Comparison of ENCODE assay signal across 20 cellular contexts in genomic region chr5:151717390-151717789, GRCh38. TPM values are rescaled to one million over a fixed set of nuclear protein-coding genes. Genes with fewer than 3 reads are reported as not detected.
A peak's percentile ranks its signal among the peaks of the same experiment; 100 is the strongest.
DNase-seq lines count a peak whose midpoint lies in the region; ATAC-seq and TF ChIP-seq lines count a peak whose summit lies in the region.
"Had no signal": no experiment of that assay in that cellular context is flagged by ENCODE, and none has a peak within 500 bp of the region (broad histone marks: within the 10 kb centered on the region; RNA-seq: fewer than 3 reads in every experiment).

No MANE protein-coding gene starts in this region.

- TF ChIP-seq POLR2A in gastroesophageal sphincter (IDR thresholded peaks at IDR 0.05): no peak

- no CpG with 5 or more reads among the region's 3 CpGs for WGBS in mesendoderm (ENCODE audit: extremely low coverage, insufficient coverage, low lambda C conversion rate)
- 56 to 71% methylated on average over 1 to 2 of the region's 3 CpGs for WGBS in gastroesophageal sphincter (ENCODE audit: low coverage in 1 of 2), 2 donors

- no peak overlapping the region for H3K18ac ChIP-seq in mesendoderm (ENCODE audit: low read length)

- no peak for TF ChIP-seq EP300 in gastroesophageal sphincter (IDR thresholded peaks at IDR 0.05)

- H3K27ac ChIP-seq in brain microvascular endothelial cell (peak overlapping the region; percentile 76), mesendoderm (ENCODE audit: low read depth, low read length) (no peak overlapping the region), gastroesophageal sphincter (no peak overlapping the region)

- peaks cover 0 to 14% of the 10 kb centered on the region in 2 donors for H3K27me3 Mint-ChIP-seq in stimulated activated naive B cell treated with anti-CD40 and anti-IgM and Interleukin-4, amounts not matched to agents 10 μg/mL and 1 μg/mL and 100 μg/mL, for 72 hours

- peak overlapping the region; percentile 4 for H3K27ac Mint-ChIP-seq in stimulated activated naive B cell treated with anti-CD40 and anti-IgM and Interleukin-4, amounts not matched to agents 10 μg/mL and 1 μg/mL and 100 μg/mL, for 72 hours
- H3K27ac Mint-ChIP-seq: activated CD4-positive, alpha-beta T cell treated with anti-CD3 and anti-CD28 coated beads for 36 hours; activated naive CD8-positive, alpha-beta T cell; progenitor cell of endocrine pancreas; T-cell had no signal

- no peaks in the 10 kb centered on the region for H3K79me2 ChIP-seq in mesendoderm (ENCODE audit: control insufficient read depth, insufficient read depth, low read length)

- H4K5ac ChIP-seq in mesendoderm (ENCODE audit: low read length): no peak overlapping the region

- no peak for TF ChIP-seq CTCF in brain microvascular endothelial cell (IDR thresholded peaks at IDR 0.05; ENCODE audit: low read depth, low read length, missing control alignments)
- TF ChIP-seq CTCF in gastroesophageal sphincter (IDR thresholded peaks at IDR 0.05): no peak

- DNase-seq in GM03348 (ENCODE audit: low spot score) (peak; percentile 45), brain microvascular endothelial cell (no peak), mesendoderm (no peak), NCI-H1105 (lab: John Stamatoyannopoulos, UW) (no peak)
- DNase-seq in stimulated activated naive B cell treated with anti-CD40 and anti-IgM and Interleukin-4, amounts not matched to agents 10 μg/mL and 1 μg/mL and 100 μg/mL, for 72 hours: no peak
- DNase-seq in stimulated activated naive CD4-positive, alpha-beta T cell treated with Interleukin-2 at 50 U/mL for 16 hours (lab: John Stamatoyannopoulos, UW): no peak
- DNase-seq: activated CD4-positive, alpha-beta T cell treated with anti-CD3 and anti-CD28 coated beads for 36 hours; cortex of kidney; hippocampal formation; KBM-7; MV-4-11; NCI-H1694 treated with DMSO at 0.1 percent for 48 hours; SHP77; stimulated activated CD4-positive, alpha-beta T cell treated with anti-CD3 and anti-CD28 coated beads, Interleukin-4, amount 100 ng/mL, for 4 hours; T-cell had no signal

- H3K56ac ChIP-seq in mesendoderm (ENCODE audit: low read length): peak overlapping the region; percentile 73

- H2AK5ac ChIP-seq in mesendoderm (ENCODE audit: low read length): peak overlapping the region; percentile 68

- H3K4me1 ChIP-seq in mesendoderm (ENCODE audit: control insufficient read depth, low read depth, low read length) (peaks cover 10% of the 10 kb centered on the region), gastroesophageal sphincter (peaks cover 0 to 28% (median 11%) of the 10 kb centered on the region in 3 donors)

- in situ Hi-C loops in brain microvascular endothelial cell (cut with HindIII; ENCODE audit: low pct_ligation_motif_present, low sequenced_read_pairs): no loop called here

- no peak overlapping the region for H3K4me3 ChIP-seq in brain microvascular endothelial cell (ENCODE audit: low read depth, low read length)
- no peak overlapping the region for H3K4me3 ChIP-seq in mesendoderm (ENCODE audit: low read length)
- H3K4me3 ChIP-seq in gastroesophageal sphincter: no peak overlapping the region
- H3K4me3 ChIP-seq: lung had no signal

- H3K9me3 Mint-ChIP-seq in stimulated activated naive B cell treated with anti-CD40 and anti-IgM and Interleukin-4, amounts not matched to agents 10 μg/mL and 1 μg/mL and 100 μg/mL, for 72 hours: peaks cover 1 to 2% of the 10 kb centered on the region in 2 donors

- no peak overlapping the region for H2BK15ac ChIP-seq in mesendoderm (replicated peaks; ENCODE audit: low read depth)

- no peak overlapping the region for H3K4ac ChIP-seq in mesendoderm (ENCODE audit: low read depth, low read length)

- no peak overlapping the region for H3K23ac ChIP-seq in mesendoderm (ENCODE audit: low read length)

- peaks cover 2 to 7% of the 10 kb centered on the region in 2 donors for H3K36me3 Mint-ChIP-seq in stimulated activated naive B cell treated with anti-CD40 and anti-IgM and Interleukin-4, amounts not matched to agents 10 μg/mL and 1 μg/mL and 100 μg/mL, for 72 hours

- H2BK120ac ChIP-seq in mesendoderm (ENCODE audit: low read depth, low read length): no peak overlapping the region

- no peak overlapping the region for H3K9ac ChIP-seq in mesendoderm (ENCODE audit: low read length)

- H3K4me2 ChIP-seq in mesendoderm (ENCODE audit: low read length): no peak overlapping the region

- no peak for ATAC-seq in stimulated activated naive B cell treated with anti-CD40 and anti-IgM and Interleukin-4, amounts not matched to agents 10 μg/mL and 1 μg/mL and 100 μg/mL, for 72 hours (replicated peaks)
- ATAC-seq in gastroesophageal sphincter (no peak), HG02852 (IDR thresholded peaks at IDR 0.05; ENCODE audit: unreplicated experiment) (no peak)
- ATAC-seq: activated CD4-positive, alpha-beta T cell treated with anti-CD3 and anti-CD28 coated beads for 36 hours; T-cell had no signal

- H3K27me3 ChIP-seq in brain microvascular endothelial cell (replicated peaks) (no peaks in the 10 kb centered on the region), mesendoderm (ENCODE audit: insufficient read depth, low read length, poor library complexity) (no peaks in the 10 kb centered on the region), gastroesophageal sphincter (no peaks in the 10 kb centered on the region)

- peaks cover 20 to 29% of the 10 kb centered on the region in 2 donors for H3K4me1 Mint-ChIP-seq in stimulated activated naive B cell treated with anti-CD40 and anti-IgM and Interleukin-4, amounts not matched to agents 10 μg/mL and 1 μg/mL and 100 μg/mL, for 72 hours

- H3K4me3 Mint-ChIP-seq in stimulated activated naive B cell treated with anti-CD40 and anti-IgM and Interleukin-4, amounts not matched to agents 10 μg/mL and 1 μg/mL and 100 μg/mL, for 72 hours: no peak overlapping the region
- H3K4me3 Mint-ChIP-seq: activated CD4-positive, alpha-beta T cell treated with anti-CD3 and anti-CD28 coated beads for 36 hours; activated naive CD8-positive, alpha-beta T cell; T-cell had no signal

- H3K79me1 ChIP-seq in mesendoderm (ENCODE audit: low read length): no peaks in the 10 kb centered on the region

- no peaks in the 10 kb centered on the region for H3K36me3 ChIP-seq in brain microvascular endothelial cell (replicated peaks)
- no peaks in the 10 kb centered on the region for H3K36me3 ChIP-seq in mesendoderm (ENCODE audit: control insufficient read depth, insufficient read depth, low read length)
- no peaks in the 10 kb centered on the region for H3K36me3 ChIP-seq in gastroesophageal sphincter

- no peak overlapping the region for H4K8ac ChIP-seq in mesendoderm (ENCODE audit: low read depth, low read length)

- H3K9me3 ChIP-seq in gastroesophageal sphincter: no peaks in the 10 kb centered on the region

- H2BK5ac ChIP-seq in mesendoderm (ENCODE audit: low read length): no peak overlapping the region

RNA-seq across cellular contexts. Expression of gene SPARC, which starts 30.7 kb away (rescaled TPM):
- polyA plus RNA-seq in mesendoderm (2013, experiment 1 of 2): 371 TPM
- 377 TPM for polyA plus RNA-seq in mesendoderm (2013, experiment 2 of 2)
- 100 to 1,000 TPM; 194 to 521 (median 352) TPM for total RNA-seq in gastroesophageal sphincter

RNA-seq across cellular contexts. Expression of gene ATOX1, which starts 41.0 kb away (rescaled TPM):
- polyA plus RNA-seq in mesendoderm (2013, experiment 1 of 2): 143 TPM
- polyA plus RNA-seq in mesendoderm (2013, experiment 2 of 2): 143 TPM
- total RNA-seq in gastroesophageal sphincter: 100 to 1,000 TPM in 1 of 4 donors, 10 to 100 TPM in 3; 61.6 to 145 (median 74.6) TPM

RNA-seq across cellular contexts. Expression of gene G3BP1, which starts 54.4 kb away (rescaled TPM):
- 191 TPM for polyA plus RNA-seq in mesendoderm (2013, experiment 1 of 2)
- 192 TPM for polyA plus RNA-seq in mesendoderm (2013, experiment 2 of 2)
- total RNA-seq in gastroesophageal sphincter: 100 to 1,000 TPM in 2 of 4 donors, 10 to 100 TPM in 2; 73.3 to 102 (median 89.1) TPM
